Comparison of ENCODE assay signal across 1 cellular context in genomic region chr10:119663866-119664698, GRCh38.
TF ChIP-seq lines count a peak whose summit lies in the region.

No MANE protein-coding gene starts in this region.

TF ChIP-seq in HEK293, 187 proteins besides CTCF, POLR2A, EP300 and RAD21 (continued from another document):
- TF ChIP-seq SP3 (tag by site-specific recombination; IDR thresholded peaks at IDR 0.05) (no peak), ZNF488 (tag by site-specific recombination; IDR thresholded peaks at IDR 0.05) (no peak), ZNF202 (tag by site-specific recombination; IDR thresholded peaks at IDR 0.05; ENCODE audit: borderline replicate concordance) (no peak)
TF ChIP-seq in HEK293: peak in this region for 7.
